ENCODE assay signal across 26 cellular contexts in genomic region chr10:49066944-49067730, GRCh38. TPM values are rescaled to one million over a fixed set of nuclear protein-coding genes. Genes with fewer than 3 reads are reported as not detected.
DNase-seq lines count a peak whose midpoint lies in the region; ATAC-seq, FAIRE-seq and TF ChIP-seq lines count a peak whose summit lies in the region.
"Had no signal": no experiment of that assay in that cellular context is flagged by ENCODE, and none has a peak within 500 bp of the region (broad histone marks: within the 10 kb centered on the region; RNA-seq: fewer than 3 reads in every experiment).

No MANE protein-coding gene starts in this region.

- no peak overlapping the region for H3K4ac ChIP-seq in IMR-90 (ENCODE audit: low read depth, low read length)
- no peak overlapping the region for H3K4ac ChIP-seq in mesendoderm (ENCODE audit: low read depth, low read length)

- H4K5ac ChIP-seq in IMR-90 (ENCODE audit: low read depth, low read length) (no peak overlapping the region), mesendoderm (ENCODE audit: low read length) (no peak overlapping the region)

- H3K56ac ChIP-seq in IMR-90 (ENCODE audit: extremely low read depth, insufficient read depth, low read length): no peak overlapping the region
- H3K56ac ChIP-seq in mesendoderm (ENCODE audit: low read length): no peak overlapping the region

- CTCF ChIA-PET in IMR-90 (lab: Yijun Ruan, JAX): no interaction called here

- WGBS in IMR-90 (ENCODE audit: extremely low coverage in 2 of 2, insufficient read length in 1 of 2), 2 experiments: no CpG with 5 or more reads among the region's 5 CpGs
- 84 to 97% methylated on average over 4 to 5 of the region's 5 CpGs for WGBS in endodermal cell (ENCODE audit: insufficient coverage in 1 of 2, insufficient read length in 1 of 2), 2 experiments
- no CpG with 5 or more reads among the region's 5 CpGs for WGBS in mesendoderm (ENCODE audit: extremely low coverage, insufficient coverage, low lambda C conversion rate)
- WGBS in small intestine, 3 donors: 66 to 83% (median 72%) methylated on average over 5 of the region's 5 CpGs
- WGBS in testis, 2 donors: 82 to 91% methylated on average over 5 of the region's 5 CpGs

- H2AFZ ChIP-seq in IMR-90 (replicated peaks; ENCODE audit: low read length, poor library complexity): no peak overlapping the region
- H2AFZ ChIP-seq: GM23248 had no signal

- no peak overlapping the region for H2BK5ac ChIP-seq in IMR-90 (ENCODE audit: low read depth, low read length, poor library complexity, severe bottlenecking)
- no peak overlapping the region for H2BK5ac ChIP-seq in mesendoderm (ENCODE audit: low read length)

- no peak for TF ChIP-seq RAD21 in IMR-90 (IDR thresholded peaks at IDR 0.05; ENCODE audit: low read length)

- no peak overlapping the region for H2BK15ac ChIP-seq in IMR-90 (ENCODE audit: low read depth, low read length)
- H2BK15ac ChIP-seq in mesendoderm (replicated peaks; ENCODE audit: low read depth): no peak overlapping the region

- ATAC-seq in IMR-90 (ENCODE audit: low read depth): no peak
- ATAC-seq: A549 had no signal

- H4K8ac ChIP-seq in IMR-90 (ENCODE audit: low read depth in 2 of 2, low read length in 2 of 2): no peak overlapping the region
- no peak overlapping the region for H4K8ac ChIP-seq in mesendoderm (ENCODE audit: low read depth, low read length)

- dilution Hi-C loops in IMR-90 (cut with HindIII; ENCODE audit: low sequenced_read_pairs, unreplicated experiment): no loop called here

- H4K20me1 ChIP-seq in IMR-90 (ENCODE audit: insufficient read depth, low read length): peaks cover 3% of the 10 kb centered on the region
- H4K20me1 ChIP-seq: BLaER1 treated with 17β-estradiol and CSF1 and Interleukin-3, amounts not matched to agents 10 nM and 100 nM had no signal

- FAIRE-seq in small intestine (lab: Jason Lieb, UNC): no peak
- FAIRE-seq: A549, GM12892, GM19239, H1 had no signal

- POLR2A ChIA-PET in IMR-90 (lab: Charles Lee; ENCODE audit: unreplicated experiment): no interaction called here

- no peak overlapping the region for H3K18ac ChIP-seq in IMR-90 (ENCODE audit: low read depth, low read length)
- no peak overlapping the region for H3K18ac ChIP-seq in mesendoderm (ENCODE audit: low read length)

- H3K9me3 Mint-ChIP-seq in endodermal cell: peaks cover 9% of the 10 kb centered on the region

- peaks cover 53% of the 10 kb centered on the region for H3K27me3 Mint-ChIP-seq in endodermal cell (ENCODE audit: insufficient read depth)

- no TSS peak for BruUV-seq in IMR-90 (replicated peaks; lab: Mats Ljungman, UMichigan)

- no peak overlapping the region for H3K23ac ChIP-seq in IMR-90 (ENCODE audit: low read depth, low read length)
- no peak overlapping the region for H3K23ac ChIP-seq in mesendoderm (ENCODE audit: low read length)

- H3K4me2 ChIP-seq in IMR-90 (ENCODE audit: low read depth, low read length): no peak overlapping the region
- H3K4me2 ChIP-seq in mesendoderm (ENCODE audit: low read length): no peak overlapping the region
- H3K4me2 ChIP-seq: A549; BLaER1 treated with 17β-estradiol and CSF1 and Interleukin-3, amounts not matched to agents 10 nM and 100 nM had no signal

- H2AK5ac ChIP-seq in IMR-90 (ENCODE audit: low read depth, low read length) (no peak overlapping the region), mesendoderm (ENCODE audit: low read length) (no peak overlapping the region)

- H3K9me1 ChIP-seq in IMR-90 (ENCODE audit: insufficient read depth, low read length): peaks cover 9% of the 10 kb centered on the region

- H3K9ac ChIP-seq in IMR-90 (ENCODE audit: low read depth, low read length) (no peak overlapping the region), endodermal cell (ENCODE audit: extremely low read depth, low read length, poor library complexity, severe bottlenecking) (no peak overlapping the region), mesendoderm (ENCODE audit: low read length) (no peak overlapping the region)
- H3K9ac ChIP-seq: BLaER1 treated with 17β-estradiol and CSF1 and Interleukin-3, amounts not matched to agents 10 nM and 100 nM; GM23248 had no signal

- H3K9me3 ChIP-seq in cardiac muscle cell (ENCODE audit: low read depth) (no peaks in the 10 kb centered on the region), IMR-90 (ENCODE audit: control insufficient read depth, insufficient read depth, low read length) (no peaks in the 10 kb centered on the region; the same call in 1 of the 2 replicates), endodermal cell (ENCODE audit: control insufficient read depth, low read length) (peaks cover 12% of the 10 kb centered on the region), small intestine (ENCODE audit: control insufficient read depth, low read depth) (no peaks in the 10 kb centered on the region), testis (no peaks in the 10 kb centered on the region), vagina (peaks cover 5% of the 10 kb centered on the region)
- H3K9me3 ChIP-seq: A549, BE2C had no signal

- H3K4me3 ChIP-seq in cardiac muscle cell (no peak overlapping the region), IMR-90 (ENCODE audit: insufficient read depth, low read depth, low read length) (no peak overlapping the region), endodermal cell (ENCODE audit: low read length) (no peak overlapping the region), mesendoderm (ENCODE audit: low read length) (no peak overlapping the region), small intestine (ENCODE audit: low read depth in 1 of 2, low read length in 2 of 2) (no peak overlapping the region), testis (no peak overlapping the region), vagina (no peak overlapping the region)
- H3K4me3 ChIP-seq: A549; BLaER1 treated with 17β-estradiol and CSF1 and Interleukin-3, amounts not matched to agents 10 nM and 100 nM; GM23248 had no signal

- intact Hi-C loops in cardiac septum (cut with DNase I): no loop called here
- intact Hi-C loops in IMR-90 (cut with micrococcal nuclease): no loop called here
- intact Hi-C loops in testis (cut with DNase I; ENCODE audit: low total_unique reads): no loop called here
- intact Hi-C loops in vagina (cut with DNase I): no loop called here

- H3K27me3 ChIP-seq in cardiac muscle cell: no peaks in the 10 kb centered on the region
- no peaks in the 10 kb centered on the region for H3K27me3 ChIP-seq in IMR-90 (ENCODE audit: control insufficient read depth, insufficient read depth, low read length)
- peaks cover 56% of the 10 kb centered on the region for H3K27me3 ChIP-seq in endodermal cell (ENCODE audit: control insufficient read depth, insufficient read depth, low read length, poor library complexity, severe bottlenecking)
- H3K27me3 ChIP-seq in mesendoderm (ENCODE audit: insufficient read depth, low read length, poor library complexity): no peaks in the 10 kb centered on the region
- H3K27me3 ChIP-seq in small intestine (ENCODE audit: control insufficient read depth in 2 of 2, insufficient read depth in 2 of 2, low read length in 2 of 2): no peaks in the 10 kb centered on the region
- H3K27me3 ChIP-seq in testis: no peaks in the 10 kb centered on the region
- no peaks in the 10 kb centered on the region for H3K27me3 ChIP-seq in vagina
- H3K27me3 ChIP-seq: BE2C; BLaER1 treated with 17β-estradiol and CSF1 and Interleukin-3, amounts not matched to agents 10 nM and 100 nM had no signal

- H3K4me1 ChIP-seq in cardiac muscle cell (ENCODE audit: low read depth): peaks cover 27% of the 10 kb centered on the region
- H3K4me1 ChIP-seq in IMR-90 (ENCODE audit: control insufficient read depth, insufficient read depth, low read length): no peaks in the 10 kb centered on the region
- no peaks in the 10 kb centered on the region for H3K4me1 ChIP-seq in endodermal cell (ENCODE audit: control insufficient read depth, insufficient read depth, low read length)
- no peaks in the 10 kb centered on the region for H3K4me1 ChIP-seq in mesendoderm (ENCODE audit: control insufficient read depth, low read depth, low read length)
- no peaks in the 10 kb centered on the region for H3K4me1 ChIP-seq in small intestine (ENCODE audit: control insufficient read depth in 2 of 2, insufficient read depth in 1 of 2, low read depth in 1 of 2, low read length in 1 of 2)
- peaks cover 20% of the 10 kb centered on the region for H3K4me1 ChIP-seq in testis
- H3K4me1 ChIP-seq in vagina: peaks cover 18% of the 10 kb centered on the region
- H3K4me1 ChIP-seq: A549; BE2C; BLaER1 treated with 17β-estradiol and CSF1 and Interleukin-3, amounts not matched to agents 10 nM and 100 nM had no signal

- no peak overlapping the region for H3K4me3 Mint-ChIP-seq in endodermal cell
- H3K4me3 Mint-ChIP-seq: CD14-positive monocyte; CD4-positive, alpha-beta T cell had no signal

- no peak overlapping the region for H3K27ac Mint-ChIP-seq in endodermal cell
- H3K27ac Mint-ChIP-seq: CD4-positive, alpha-beta T cell; CD8-positive, alpha-beta memory T cell had no signal

- H3K36me3 ChIP-seq in cardiac muscle cell: no peaks in the 10 kb centered on the region
- peaks cover 14% of the 10 kb centered on the region; the same call in 1 of the 2 replicates for H3K36me3 ChIP-seq in IMR-90 (ENCODE audit: control insufficient read depth, insufficient read depth, low read length)
- no peaks in the 10 kb centered on the region for H3K36me3 ChIP-seq in endodermal cell (ENCODE audit: control insufficient read depth, insufficient read depth, low read length)
- no peaks in the 10 kb centered on the region for H3K36me3 ChIP-seq in mesendoderm (ENCODE audit: control insufficient read depth, insufficient read depth, low read length)
- H3K36me3 ChIP-seq in small intestine (ENCODE audit: control insufficient read depth in 2 of 2, insufficient read depth in 2 of 2, low read length in 2 of 2): no peaks in the 10 kb centered on the region
- no peaks in the 10 kb centered on the region for H3K36me3 ChIP-seq in testis (ENCODE audit: low read depth, missing control alignments)
- H3K36me3 ChIP-seq in vagina: no peaks in the 10 kb centered on the region
- H3K36me3 ChIP-seq: BE2C; BLaER1 treated with 17β-estradiol and CSF1 and Interleukin-3, amounts not matched to agents 10 nM and 100 nM had no signal

- in situ Hi-C loops in IMR-90 (cut with MboI; ENCODE audit: low sequenced_read_pairs): no loop called here

- no peak overlapping the region for H4K91ac ChIP-seq in IMR-90 (ENCODE audit: insufficient read depth, low read depth, low read length)

- H3K4me1 Mint-ChIP-seq in endodermal cell: no peaks in the 10 kb centered on the region
- H3K4me1 Mint-ChIP-seq: CD14-positive monocyte; CD8-positive, alpha-beta memory T cell had no signal

- H3K36me3 Mint-ChIP-seq in endodermal cell (ENCODE audit: low read depth): peaks cover 3% of the 10 kb centered on the region
- H3K36me3 Mint-ChIP-seq: CD14-positive monocyte had no signal

- no peak overlapping the region for H3K14ac ChIP-seq in IMR-90 (replicated peaks; ENCODE audit: low read depth, low read length)

- H3K27ac ChIP-seq in cardiac muscle cell (peak overlapping the region; percentile 36), IMR-90 (ENCODE audit: insufficient read depth, low read length) (no peak overlapping the region), endodermal cell (ENCODE audit: low read depth, low read length) (no peak overlapping the region), mesendoderm (ENCODE audit: low read depth, low read length) (no peak overlapping the region), small intestine (ENCODE audit: low read depth in 1 of 2, low read length in 1 of 2) (no peak overlapping the region), testis (no peak overlapping the region), vagina (no peak overlapping the region)
- H3K27ac ChIP-seq: A549; BLaER1 treated with 17β-estradiol and CSF1 and Interleukin-3, amounts not matched to agents 10 nM and 100 nM; GM23248 had no signal

- TF ChIP-seq POLR2A in IMR-90 (IDR thresholded peaks at IDR 0.05; ENCODE audit: low read depth, low read length) (no peak), testis (IDR thresholded peaks at IDR 0.05) (no peak), vagina (IDR thresholded peaks at IDR 0.05) (no peak)

- no peaks in the 10 kb centered on the region for H3K79me2 ChIP-seq in mesendoderm (ENCODE audit: control insufficient read depth, insufficient read depth, low read length)

- H2BK120ac ChIP-seq in IMR-90 (ENCODE audit: low read depth, low read length): no peak overlapping the region
- no peak overlapping the region for H2BK120ac ChIP-seq in mesendoderm (ENCODE audit: low read depth, low read length)

- no peak overlapping the region for H2AK9ac ChIP-seq in IMR-90 (replicated peaks; ENCODE audit: low read depth, low read length, poor library complexity)

- TF ChIP-seq CTCF in cardiac muscle cell (IDR thresholded peaks at IDR 0.05; ENCODE audit: low read depth, low read length): no peak
- TF ChIP-seq CTCF in IMR-90 (conservative IDR thresholded peaks at IDR 0.05; ENCODE audit: low read depth, low read length): no peak
- no peak for TF ChIP-seq CTCF in endodermal cell (conservative IDR thresholded peaks at IDR 0.05)
- no peak for TF ChIP-seq CTCF in testis (IDR thresholded peaks at IDR 0.05)
- TF ChIP-seq CTCF in vagina (IDR thresholded peaks at IDR 0.05): no peak

- no peak overlapping the region for H2BK20ac ChIP-seq in IMR-90 (ENCODE audit: low read depth, low read length)

- H3K79me1 ChIP-seq in IMR-90 (ENCODE audit: low read depth in 1 of 2, low read length in 2 of 2) (no peaks in the 10 kb centered on the region), mesendoderm (ENCODE audit: low read length) (no peaks in the 10 kb centered on the region)

- DNase-seq in cardiac muscle cell (ENCODE audit: low read depth in 1 of 2, low spot score in 1 of 2): no peak
- DNase-seq in cardiac septum (ENCODE audit: low spot score): no peak
- no peak for DNase-seq in IMR-90
- DNase-seq in endodermal cell: peak; percentile 47
- peak; percentile 87 for DNase-seq in mesendoderm
- DNase-seq in small intestine: no peak
- no peak for DNase-seq in testis
- DNase-seq in vagina (ENCODE audit: extremely low spot score in 2 of 2): no peak
- DNase-seq: 8988T; ACHN; AML-193; BE2C; Calu3; CD4-positive, alpha-beta T cell; CD8-positive, alpha-beta memory T cell; DMS53; DND-41; GM23248; H7; HCEC 1CT had no signal

RNA-seq across cellular contexts. Expression of gene VSTM4, which starts 48.2 kb away (rescaled TPM):
- total RNA-seq in cardiac muscle cell (2.3 and 6.0 TPM in 2 replicates), cardiac septum (24.4 TPM), IMR-90 (2012; rRNA removed) (2.5 and 2.9 TPM in 2 replicates), endodermal cell (under 1 TPM; 0.51 to 0.77 TPM), testis (10 to 100 TPM; 26.0 to 35.8 TPM), vagina (14.0 TPM)
- polyA plus RNA-seq in cardiac muscle cell (3.6 and 6.8 TPM in 2 replicates), IMR-90 (2012; rRNA removed) (2.1 and 2.4 TPM in 2 replicates), small intestine (1 to 10 TPM in 1 of 3 donors, under 1 TPM in 1, not detected in 1; 0.81 to 2.4 TPM), testis (ENCODE audit: insufficient read depth, low read depth, low replicate concordance) (25.6 TPM)
- 1.2 and 1.3 TPM in 2 replicates for polyA plus RNA-seq in IMR-90 (2012; cell fraction: cytosol; rRNA removed)
- polyA plus RNA-seq in IMR-90 (2012; cell fraction: nucleus; rRNA removed; ENCODE audit: low replicate concordance): 0.76 and 2.5 TPM in 2 replicates
- polyA plus RNA-seq in endodermal cell (2013, experiment 1 of 2): 1.4 TPM
- polyA plus RNA-seq in endodermal cell (2013, experiment 2 of 2): 1.1 TPM
- polyA plus RNA-seq in mesendoderm (2013, experiment 1 of 2): 0.31 TPM
- polyA plus RNA-seq in mesendoderm (2013, experiment 2 of 2): 0.28 TPM
- total RNA-seq: Calu3 had no signal
- polyA plus RNA-seq: CD14-positive monocyte; CD8-positive, alpha-beta memory T cell had no signal

Comparison
In these comparisons a context has a peak if more than half of its experiments do, and no peak if none do; other contexts are left out.
1. DNase-seq: peak in endodermal cell (single experiment) and mesendoderm (single experiment); none in cardiac muscle cell (0 of 2), cardiac septum (single experiment), IMR-90 (single experiment), small intestine (single experiment), testis (single experiment) and vagina (0 of 2).